In genomic region chr1:229848762-229849677, GRCh38 we compare ENCODE assay signal across 1 cellular context.
TF ChIP-seq lines count a peak whose summit lies in the region.

No MANE protein-coding gene starts in this region.

TF ChIP-seq in IMR-90, 13 proteins besides CTCF, POLR2A, EP300 and RAD21 (continued from another document):
- TF ChIP-seq NFE2L2 (IDR thresholded peaks at IDR 0.05; ENCODE audit: low read depth, low read length) (no peak), FOS (IDR thresholded peaks at IDR 0.05; ENCODE audit: low read depth, low read length) (no peak), MAZ (IDR thresholded peaks at IDR 0.05; ENCODE audit: borderline replicate concordance, low read depth, low read length) (no peak)
